In the genomic region with DNA sequence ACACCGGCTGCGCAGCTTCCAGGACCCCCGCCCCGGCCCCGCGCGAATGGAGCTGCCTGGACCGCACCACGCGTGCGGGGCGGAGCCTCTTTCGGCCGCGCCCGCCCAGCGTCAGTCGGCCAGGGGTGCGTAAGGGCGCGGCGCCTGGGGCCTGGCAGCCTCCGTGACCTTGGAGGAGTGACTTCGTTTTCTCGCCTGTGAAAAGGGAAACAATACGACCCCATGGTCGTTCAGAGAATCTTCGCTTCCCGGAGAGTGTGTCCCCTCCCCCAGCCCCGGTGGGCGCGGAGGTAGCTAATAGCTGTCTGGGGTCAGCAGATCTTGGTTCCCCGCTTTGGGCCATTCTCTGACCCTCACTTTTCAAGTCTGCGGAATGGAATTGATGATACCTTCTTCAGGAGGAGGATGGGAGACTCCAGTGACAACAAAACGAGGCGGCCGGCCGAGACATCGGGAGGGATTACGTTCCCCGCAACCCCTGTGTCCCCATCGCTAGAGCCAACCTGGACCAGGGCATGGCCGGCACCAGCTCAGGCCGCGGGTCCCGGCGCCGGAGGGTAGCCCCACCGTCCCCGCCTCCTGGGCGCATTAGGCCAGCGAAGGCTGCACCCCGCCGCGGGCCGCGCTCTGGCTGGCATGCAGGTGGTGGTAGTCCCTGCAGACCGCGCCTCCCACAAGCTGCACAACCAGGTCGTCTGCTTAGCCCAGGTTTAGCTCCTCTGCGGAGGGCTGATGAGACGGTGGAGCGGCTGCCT, we compare ENCODE assay signal across 8 cellular contexts. TPM values are rescaled to one million over a fixed set of nuclear protein-coding genes. Genes with fewer than 3 reads are reported as not detected.
DNase-seq lines count a peak whose midpoint lies in the region; ATAC-seq lines count a peak whose summit lies in the region.

No MANE protein-coding gene starts in this region.

- POLR2A ChIA-PET in activated CD4-positive, alpha-beta T cell treated with anti-CD3 and anti-CD28 coated beads, Interleukin-2, amount 10 ng/mL, durations not matched to agents 7 days and 5 days (lab: Charles Lee): interaction anchor here (1.3 kb wide), 1 partner anchor 182 kb away, joined by 4 read pairs; no protein-coding TSS in a partner anchor

- H3K27me3 Mint-ChIP-seq in activated CD4-positive, alpha-beta T cell treated with anti-CD3 and anti-CD28 coated beads, Interleukin-2, amount 10 ng/mL, durations not matched to agents 7 days and 5 days: no peaks in the 10 kb centered on the region

- no peaks in the 10 kb centered on the region for H3K79me2 ChIP-seq in ACC112 (ENCODE audit: control insufficient read depth, insufficient read depth, low read length, unreplicated experiment)

- DNase-seq in NCI-H510A (lab: John Stamatoyannopoulos, UW) (peak; percentile 65), ecto neural progenitor cell (ENCODE audit: low spot score) (peak; percentile 64), medulla oblongata (ENCODE audit: extremely low spot score) (peak; percentile 54)
- peak; percentile 78 for DNase-seq in activated CD4-positive, alpha-beta T cell treated with anti-CD3 and anti-CD28 coated beads, Interleukin-2, amount 10 ng/mL, durations not matched to agents 7 days and 5 days
- DNase-seq in stimulated activated CD8-positive, alpha-beta memory T cell treated with anti-CD3 and anti-CD28 coated beads, Interleukin-7, amount 100 ng/mL, for 1 hour (ENCODE audit: low read depth in 2 of 2): peak; percentile 37 to 46

- peak overlapping the region; percentile 95 for H3K4me3 Mint-ChIP-seq in activated CD4-positive, alpha-beta T cell treated with anti-CD3 and anti-CD28 coated beads, Interleukin-2, amount 10 ng/mL, durations not matched to agents 7 days and 5 days

- ATAC-seq in GM18867 (IDR thresholded peaks at IDR 0.05; ENCODE audit: unreplicated experiment) (peak; percentile 75), HG03108 (IDR thresholded peaks at IDR 0.05; ENCODE audit: unreplicated experiment) (peak; percentile 57)

- H3K27ac Mint-ChIP-seq in activated CD4-positive, alpha-beta T cell treated with anti-CD3 and anti-CD28 coated beads, Interleukin-2, amount 10 ng/mL, durations not matched to agents 7 days and 5 days: peak overlapping the region; percentile 96

- H3K36me3 ChIP-seq in ACC112 (ENCODE audit: insufficient read depth, low read length): no peaks in the 10 kb centered on the region

- H2AFZ ChIP-seq in ACC112 (ENCODE audit: low read length, unreplicated experiment): peak overlapping the region; percentile 88

- H3K4me1 Mint-ChIP-seq in activated CD4-positive, alpha-beta T cell treated with anti-CD3 and anti-CD28 coated beads, Interleukin-2, amount 10 ng/mL, durations not matched to agents 7 days and 5 days: peaks cover 62% of the 10 kb centered on the region

- H3K27me3 ChIP-seq in ACC112 (ENCODE audit: insufficient read depth, low read length): no peaks in the 10 kb centered on the region

- peaks cover 10% of the 10 kb centered on the region for H3K36me3 Mint-ChIP-seq in activated CD4-positive, alpha-beta T cell treated with anti-CD3 and anti-CD28 coated beads, Interleukin-2, amount 10 ng/mL, durations not matched to agents 7 days and 5 days (ENCODE audit: low read depth)

- no peaks in the 10 kb centered on the region for H3K9me3 Mint-ChIP-seq in activated CD4-positive, alpha-beta T cell treated with anti-CD3 and anti-CD28 coated beads, Interleukin-2, amount 10 ng/mL, durations not matched to agents 7 days and 5 days

- peak overlapping the region; percentile 85 for H3K4me3 ChIP-seq in ACC112 (ENCODE audit: low read depth, low read length)

- H3K4me1 ChIP-seq in ACC112 (ENCODE audit: control insufficient read depth, insufficient read depth, low read length, unreplicated experiment): peaks cover 22% of the 10 kb centered on the region

- H3K27ac ChIP-seq in ACC112 (ENCODE audit: low read depth, low read length): no peak overlapping the region

- CTCF ChIA-PET in activated CD4-positive, alpha-beta T cell treated with anti-CD3 and anti-CD28 coated beads, Interleukin-2, amount 10 ng/mL, durations not matched to agents 7 days and 5 days (lab: Charles Lee): interaction anchor here (0.6 to 3.8 kb wide), 12 partner anchors 9 to 941 kb away, joined by 3 to 17 read pairs (median 5); partner anchors contain the start of genes FAF2 and KIAA1191

RNA-seq across cellular contexts. Expression of gene CDHR2, which starts 5.5 kb away (rescaled TPM):
- 1 to 10 TPM; 1.3 to 2.4 TPM for total RNA-seq in activated CD4-positive, alpha-beta T cell treated with anti-CD3 and anti-CD28 coated beads, Interleukin-2, amount 10 ng/mL, durations not matched to agents 7 days and 5 days

RNA-seq across cellular contexts. Expression of gene RNF44, which starts 6.4 kb away (rescaled TPM):
- total RNA-seq in activated CD4-positive, alpha-beta T cell treated with anti-CD3 and anti-CD28 coated beads, Interleukin-2, amount 10 ng/mL, durations not matched to agents 7 days and 5 days: 100 to 1,000 TPM; 137 TPM
